Comparison of ENCODE assay signal across 20 cellular contexts in genomic region chr9:137366891-137367381, GRCh38.
"Had no signal": no experiment of that assay in that cellular context is flagged by ENCODE, and none has a peak within 500 bp of the region (broad histone marks: within the 10 kb centered on the region; RNA-seq: fewer than 3 reads in every experiment).

No MANE protein-coding gene starts in this region.

- ATAC-seq: activated CD8-positive, alpha-beta T cell treated with anti-CD3 and anti-CD28 coated beads for 36 hours; stimulated activated naive CD8-positive, alpha-beta T cell treated with anti-CD3 and anti-CD28 coated beads, Interleukin-15, amount 100 ng/mL, for 72 hours had no signal

- DNase-seq: activated B cell treated with CpG ODN at 0.5 μM for 24 hours; activated CD4-positive, alpha-beta T cell treated with anti-CD3 and anti-CD28 coated beads for 48 hours; activated CD8-positive, alpha-beta T cell treated with anti-CD3 and anti-CD28 coated beads for 36 hours; activated naive CD4-positive, alpha-beta T cell treated with anti-CD3 and anti-CD28 coated beads, Interleukin-2, amount 50 U/mL, for 16 hours; activated T-cell treated with anti-CD3 and anti-CD28 coated beads, Interleukin-2, amount 50 U/mL, for 24 hours; dermis blood vessel endothelial cell; effector memory CD4-positive, alpha-beta T cell; esophagus squamous epithelium; midbrain; nephron progenitor cell; occipital lobe; SK-N-SH; small intestine; stimulated activated CD4-positive, alpha-beta T cell treated with anti-CD3 and anti-CD28 coated beads, Interleukin-4, amount 100 ng/mL, for 1 hour; transverse colon had no signal

- H3K36me3 ChIP-seq: prostate gland, right atrium auricular region, transverse colon had no signal

- H3K27ac ChIP-seq: ascending aorta, esophagus squamous epithelium, prostate gland, right atrium auricular region, suprapubic skin, transverse colon had no signal

- H3K4me3 ChIP-seq: ascending aorta, esophagus squamous epithelium, prostate gland, right atrium auricular region, suprapubic skin, transverse colon had no signal

- H3K9me3 ChIP-seq: esophagus squamous epithelium, prostate gland, SK-N-SH, suprapubic skin, transverse colon had no signal

- H3K4me2 ChIP-seq: SK-N-SH had no signal

- H3K27me3 ChIP-seq: ascending aorta, esophagus squamous epithelium, right atrium auricular region, suprapubic skin, transverse colon had no signal

- H3K4me1 ChIP-seq: esophagus squamous epithelium, prostate gland, suprapubic skin, transverse colon had no signal
